In the genomic region with DNA sequence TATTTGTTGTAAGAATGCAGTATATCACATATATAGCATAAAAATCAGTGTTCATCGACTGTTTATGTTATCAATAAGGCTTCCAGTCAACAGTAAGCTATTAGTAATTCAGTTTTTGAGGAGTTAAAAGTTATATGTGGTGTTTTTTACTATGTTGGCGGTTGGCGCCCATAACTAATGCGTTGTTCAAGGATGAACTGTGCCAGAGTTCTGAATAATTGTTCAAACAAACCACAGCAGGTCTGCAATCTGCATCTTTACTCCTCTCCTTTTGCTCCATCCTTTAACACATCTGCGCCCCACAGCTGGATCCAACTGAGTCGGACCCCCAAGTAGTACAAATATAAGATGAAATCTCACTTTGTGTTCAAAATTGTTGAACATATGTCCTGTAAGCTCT, we compare ENCODE assay signal across 3 cellular contexts.
"Had no signal": no experiment of that assay in that cellular context is flagged by ENCODE, and none has a peak within 500 bp of the region (broad histone marks: within the 10 kb centered on the region; RNA-seq: fewer than 3 reads in every experiment).

No MANE protein-coding gene starts in this region.

- ATAC-seq: GM12878 had no signal

- H3K4me3 ChIP-seq: GM12878 had no signal

- DNase-seq: GDM1, GF-D8 had no signal
